8 cellular contexts compared by ENCODE assay signal in genomic region chr7:123557631-123558505, GRCh38. TPM values are rescaled to one million over a fixed set of nuclear protein-coding genes. Genes with fewer than 3 reads are reported as not detected.
DNase-seq lines count a peak whose midpoint lies in the region; ATAC-seq and TF ChIP-seq lines count a peak whose summit lies in the region.

NDUFA5 (minus strand) TSS chr7:123557818; CDS start chr7:123557795, 23 bp downstream.

- H3K36me3 ChIP-seq in hepatocyte (replicated peaks; ENCODE audit: insufficient read depth, low read depth): no peaks in the 10 kb centered on the region

- peaks cover 10% of the 10 kb centered on the region for H3K4me1 ChIP-seq in hepatocyte (ENCODE audit: insufficient read depth)

- 10% methylated on average over 34 of the region's 34 CpGs for WGBS in hepatocyte (ENCODE audit: low lambda C conversion rate, missing lambda C conversion rate)

- ATAC-seq in GM18517 (IDR thresholded peaks at IDR 0.05; ENCODE audit: unreplicated experiment) (peak; percentile 97), HG03039 (IDR thresholded peaks at IDR 0.05; ENCODE audit: unreplicated experiment) (peak; percentile 99)

- no peak for TF ChIP-seq CTCF in hepatocyte (IDR thresholded peaks at IDR 0.05; ENCODE audit: poor library complexity)

- peak within 1 kb of the TSS; percentile 74 for H2AFZ ChIP-seq in hepatocyte

- H3K9me3 ChIP-seq in hepatocyte (ENCODE audit: low read depth): no peaks in the 10 kb centered on the region

- H3K27ac ChIP-seq in hepatocyte: peak within 1 kb of the TSS; percentile 90

- peak within 1 kb of the TSS; percentile 86 for H3K4me2 ChIP-seq in hepatocyte

- H3K4me3 ChIP-seq in hepatocyte: peak within 1 kb of the TSS; percentile 60

- no peaks in the 10 kb centered on the region for H3K9me2 ChIP-seq in hepatocyte (replicated peaks; ENCODE audit: insufficient read depth)

- no peaks in the 10 kb centered on the region for H4K20me1 ChIP-seq in hepatocyte (ENCODE audit: insufficient read depth, poor library complexity, severe bottlenecking)

- H3K79me2 ChIP-seq in hepatocyte: peaks cover 40% of the 10 kb centered on the region

- DNase-seq in NCI-H2081 (lab: John Stamatoyannopoulos, UW): peak; percentile 99 to 100
- DNase-seq in T1000 (lab: John Stamatoyannopoulos, UW): peak; percentile 90
- DNase-seq in astrocyte of the hippocampus (ENCODE audit: low read depth, low spot score): peak; percentile 99
- peak; percentile 100 for DNase-seq in hepatocyte (ENCODE audit: low spot score)
- peak; percentile 97 for DNase-seq in renal cortical epithelial cell (ENCODE audit: low read depth)
- DNase-seq in cortex of kidney (lab: John Stamatoyannopoulos, UW): no peak

- no peaks in the 10 kb centered on the region for H3K27me3 ChIP-seq in hepatocyte

RNA-seq across cellular contexts. Expression of gene NDUFA5, which starts in this region (rescaled TPM):
- total RNA-seq in hepatocyte (94.9 and 104 TPM in 2 replicates), renal cortical epithelial cell (38.9 and 58.4 TPM in 2 replicates)
- polyA plus RNA-seq in hepatocyte: 127 and 137 TPM in 2 replicates
